In the genomic region with DNA sequence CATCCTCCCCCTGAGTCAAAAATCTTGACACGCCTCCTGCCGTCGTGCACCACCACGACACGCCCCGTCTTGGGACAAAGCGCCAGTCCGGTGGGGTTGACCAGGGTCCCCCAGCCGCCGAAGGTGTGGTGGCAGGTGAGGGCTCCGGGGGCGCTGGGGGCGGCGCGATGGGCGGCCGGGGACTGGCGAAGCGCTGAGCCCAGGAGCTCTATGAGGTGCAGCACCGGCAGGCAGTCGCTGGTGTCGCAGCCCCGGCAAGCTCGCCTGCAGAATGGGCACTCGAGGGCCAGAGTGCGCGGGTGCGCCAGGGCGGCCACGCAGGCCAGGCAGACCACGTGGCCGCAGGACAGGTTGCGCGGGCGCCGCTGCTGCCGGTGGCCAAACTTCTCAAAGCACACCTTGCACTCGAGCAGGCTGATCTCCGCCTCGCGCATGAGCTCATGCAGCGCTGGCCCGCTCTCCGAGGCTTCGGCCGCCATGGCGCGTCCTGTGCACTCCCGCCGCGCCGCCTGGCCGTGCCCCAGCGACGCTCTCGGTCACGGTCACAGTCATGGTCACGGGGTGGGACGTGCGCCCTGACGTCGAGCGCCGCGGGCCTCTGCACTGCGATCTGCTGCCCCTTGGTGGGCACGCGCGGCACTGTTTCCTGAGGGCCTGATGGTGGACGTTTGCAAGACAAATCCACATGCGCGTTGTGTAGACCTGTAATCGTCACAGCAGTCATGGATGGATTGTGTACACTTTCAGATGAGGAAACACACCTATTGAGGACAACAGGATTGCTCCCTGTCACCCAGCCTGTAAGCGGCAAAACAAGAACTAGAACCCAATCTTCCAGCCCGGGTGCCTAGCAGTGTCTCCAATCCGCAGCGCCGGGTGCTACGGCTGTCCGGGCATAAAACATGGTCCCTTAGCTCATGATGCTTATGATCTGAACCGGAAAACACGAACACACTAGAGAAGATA, we compare ENCODE assay signal across 8 cellular contexts. TPM values are rescaled to one million over a fixed set of nuclear protein-coding genes. Genes with fewer than 3 reads are reported as not detected.
DNase-seq lines count a peak whose midpoint lies in the region; ATAC-seq lines count a peak whose summit lies in the region.

A gene (minus strand): TSS at position 550 of the 966 bp plus-strand sequence. CDS start 71 bp downstream, at position 479.

- H3K9me3 ChIP-seq in effector memory CD4-positive, alpha-beta T cell (ENCODE audit: control insufficient read depth, low read length), result no peaks in the 10 kb centered on the region
- H3K9me3 ChIP-seq in Karpas-422 (ENCODE audit: low read length), result no peaks in the 10 kb centered on the region

- no peak within 1 kb of the TSS for H3K27ac ChIP-seq in effector memory CD4-positive, alpha-beta T cell (ENCODE audit: insufficient read depth, low read length, poor library complexity, severe bottlenecking)
- H3K27ac ChIP-seq in Karpas-422 (ENCODE audit: low read length), result no peak within 1 kb of the TSS

- H3K4me3 ChIP-seq in effector memory CD4-positive, alpha-beta T cell (ENCODE audit: insufficient read depth, low read depth, low read length, poor library complexity, severe bottlenecking), result peak within 1 kb of the TSS; percentile 56
- H3K4me3 ChIP-seq in Karpas-422 (ENCODE audit: low read length), result no peak within 1 kb of the TSS

- H3K4me2 ChIP-seq in Karpas-422 (ENCODE audit: low read depth, low read length, poor library complexity, severe bottlenecking), result no peak within 1 kb of the TSS

- H3K9me2 ChIP-seq in Karpas-422 (replicated peaks; ENCODE audit: insufficient read depth, low read length), result no peaks in the 10 kb centered on the region

- peak; percentile 65 for DNase-seq in NCI-H226
- peak; percentile 39 to 41 for DNase-seq in activated CD8-positive, alpha-beta memory T cell treated with anti-CD3 and anti-CD28 coated beads for 4 hours (ENCODE audit: low read depth in 2 of 2)
- peak; percentile 32 to 51 (median 38) for DNase-seq in effector memory CD4-positive, alpha-beta T cell
- DNase-seq in medulla oblongata (ENCODE audit: extremely low spot score), result peak; percentile 90
- peak; percentile 57 to 79 (median 57) for DNase-seq in stimulated activated CD4-positive, alpha-beta T cell treated with anti-CD3 and anti-CD28 coated beads, TNF-alpha, amount 100 ng/mL, for 24 hours (ENCODE audit: low read depth in 3 of 3)
- DNase-seq in Karpas-422, result no peak

- H4K20me1 ChIP-seq in Karpas-422 (ENCODE audit: insufficient read depth, low read depth, low read length), result no peaks in the 10 kb centered on the region

- H3K36me3 ChIP-seq in effector memory CD4-positive, alpha-beta T cell (ENCODE audit: control insufficient read depth, insufficient read depth, low read length), result no peaks in the 10 kb centered on the region
- H3K36me3 ChIP-seq in Karpas-422 (ENCODE audit: insufficient read depth, low read length), result no peaks in the 10 kb centered on the region

- ATAC-seq in GM18519 (IDR thresholded peaks at IDR 0.05; ENCODE audit: low FRiP score, unreplicated experiment) (peak; percentile 97), HG03025 (IDR thresholded peaks at IDR 0.05; ENCODE audit: low FRiP score, unreplicated experiment) (peak; percentile 94)

- H2AFZ ChIP-seq in Karpas-422 (ENCODE audit: low read length), result no peak within 1 kb of the TSS

- peaks cover 3% of the 10 kb centered on the region for H3K4me1 ChIP-seq in effector memory CD4-positive, alpha-beta T cell (ENCODE audit: control insufficient read depth, insufficient read depth, low read length, poor library complexity, severe bottlenecking)
- H3K4me1 ChIP-seq in Karpas-422 (ENCODE audit: low read length), result no peaks in the 10 kb centered on the region

- no peaks in the 10 kb centered on the region for H3K79me2 ChIP-seq in Karpas-422 (ENCODE audit: low read length)

- H3K9ac ChIP-seq in Karpas-422 (ENCODE audit: low read length), result no peak within 1 kb of the TSS

- H3K27me3 ChIP-seq in effector memory CD4-positive, alpha-beta T cell (replicated peaks; ENCODE audit: control insufficient read depth, insufficient read depth, low read length, poor library complexity, severe bottlenecking), result no peaks in the 10 kb centered on the region
- H3K27me3 ChIP-seq in Karpas-422 (ENCODE audit: low read length), result no peaks in the 10 kb centered on the region

RNA-seq across cellular contexts. Expression of the gene that starts here (rescaled TPM):
- total RNA-seq in Karpas-422 (2014; rRNA removed; shearing (Covaris generic); ENCODE audit: low replicate concordance), result not detected in 2 replicates
